8 cellular contexts compared by ENCODE assay signal in genomic region chr3:5186089-5186853, GRCh38. TPM values are rescaled to one million over a fixed set of nuclear protein-coding genes. Genes with fewer than 3 reads are reported as not detected.
DNase-seq lines count a peak whose midpoint lies in the region; ATAC-seq and TF ChIP-seq lines count a peak whose summit lies in the region.

No MANE protein-coding gene starts in this region.

- no peak overlapping the region for H3K27ac ChIP-seq in CD4-positive, CD25-positive, alpha-beta regulatory T cell (ENCODE audit: insufficient read depth, low read length, poor library complexity, severe bottlenecking)

- intact Hi-C loops in sciatic nerve (cut with DNase I): no loop called here

- peaks cover 17 to 38% (median 27%) of the 10 kb centered on the region in 4 donors for H3K4me1 Mint-ChIP-seq in CD4-positive, CD25-positive, alpha-beta regulatory T cell

- H3K36me3 Mint-ChIP-seq in CD4-positive, CD25-positive, alpha-beta regulatory T cell: peaks cover 5% of the 10 kb centered on the region

- TF ChIP-seq CTCF in retinal pigment epithelial cell (conservative IDR thresholded peaks at IDR 0.05; ENCODE audit: low read depth, low read length): no peak

- peaks cover 6% of the 10 kb centered on the region for H3K27me3 Mint-ChIP-seq in CD4-positive, CD25-positive, alpha-beta regulatory T cell

- peak overlapping the region; percentile 47 to 85 (median 77) for H3K27ac Mint-ChIP-seq in CD4-positive, CD25-positive, alpha-beta regulatory T cell

- no peak overlapping the region for H3K4me3 ChIP-seq in CD4-positive, CD25-positive, alpha-beta regulatory T cell (ENCODE audit: low read depth, low read length)
- H3K4me3 ChIP-seq in retinal pigment epithelial cell (ENCODE audit: low read length): peak overlapping the region; percentile 54

- peak overlapping the region in 3 of 4 donors; percentile 59 to 95 (median 89) for H3K4me3 Mint-ChIP-seq in CD4-positive, CD25-positive, alpha-beta regulatory T cell

- no peaks in the 10 kb centered on the region for H3K36me3 ChIP-seq in CD4-positive, CD25-positive, alpha-beta regulatory T cell (ENCODE audit: control insufficient read depth, insufficient read depth, low read length)

- ATAC-seq in CD4-positive, CD25-positive, alpha-beta regulatory T cell (ENCODE audit: low read depth in 2 of 2): no peak
- ATAC-seq in GM21360 (IDR thresholded peaks at IDR 0.05; ENCODE audit: unreplicated experiment) (peak; percentile 18), GM19035 (IDR thresholded peaks at IDR 0.05; ENCODE audit: unreplicated experiment) (no peak), sciatic nerve (no peak)

- peaks cover 32% of the 10 kb centered on the region for H3K4me1 ChIP-seq in CD4-positive, CD25-positive, alpha-beta regulatory T cell (ENCODE audit: control insufficient read depth, insufficient read depth, low read length, poor library complexity, severe bottlenecking)

- no peaks in the 10 kb centered on the region for H3K27me3 ChIP-seq in CD4-positive, CD25-positive, alpha-beta regulatory T cell (ENCODE audit: control insufficient read depth, insufficient read depth, low read length)

- no peaks in the 10 kb centered on the region for H3K9me3 ChIP-seq in CD4-positive, CD25-positive, alpha-beta regulatory T cell (ENCODE audit: control insufficient read depth in 2 of 2, low read length in 2 of 2)

- DNase-seq in CD4-positive, CD25-positive, alpha-beta regulatory T cell: no peak
- DNase-seq in NOMO-1 treated with DMSO at 0.1 percent for 48 hours (lab: John Stamatoyannopoulos, UW; ENCODE audit: unreplicated experiment) (peak; percentile 97), dedifferentiated amniotic fluid mesenchymal stem cell (ENCODE audit: extremely low spot score) (peak; percentile 9), retinal pigment epithelial cell (ENCODE audit: low read depth) (no peak), sciatic nerve (ENCODE audit: low spot score) (no peak)
- no peak for DNase-seq in activated effector memory CD4-positive, alpha-beta T cell treated with Interleukin-2 at 50 U/mL for 16 hours

- H3K9me3 Mint-ChIP-seq in CD4-positive, CD25-positive, alpha-beta regulatory T cell: peaks cover 0 to 1% (median 0%) of the 10 kb centered on the region in 7 donors

RNA-seq across cellular contexts. Expression of gene EDEM1, which starts 1.2 kb away (rescaled TPM):
- 99.3 TPM for total RNA-seq in CD4-positive, CD25-positive, alpha-beta regulatory T cell
- 10 to 100 TPM; 51.1 to 56.8 (median 54.5) TPM for polyA plus RNA-seq in CD4-positive, CD25-positive, alpha-beta regulatory T cell
- 29.6 TPM for total RNA-seq in sciatic nerve

Comparison
In these comparisons a context has a peak if more than half of its experiments do, and no peak if none do; other contexts are left out.
1. DNase-seq: peak in NOMO-1 treated with DMSO at 0.1 percent for 48 hours (single experiment) and dedifferentiated amniotic fluid mesenchymal stem cell (single experiment); none in CD4-positive, CD25-positive, alpha-beta regulatory T cell (0 of 3), retinal pigment epithelial cell (single experiment), activated effector memory CD4-positive, alpha-beta T cell treated with Interleukin-2 at 50 U/mL for 16 hours (single experiment) and sciatic nerve (single experiment).